ENCODE assay signal across 1 cellular context in genomic region chr7:6401536-6401935, GRCh38.
TF ChIP-seq lines count a peak whose summit lies in the region.

No MANE protein-coding gene starts in this region.

TF ChIP-seq in GM23338, 12 proteins besides CTCF, POLR2A, EP300 and RAD21 (continued from another document):
- no peak for TF ChIP-seq ZNF462 (CRISPR knock-in tag; IDR thresholded peaks at IDR 0.05)
- TF ChIP-seq ZNF331 (CRISPR knock-in tag; IDR thresholded peaks at IDR 0.05; ENCODE audit: low read depth) = no peak
- TF ChIP-seq CREB1 (CRISPR knock-in tag; IDR thresholded peaks at IDR 0.05; ENCODE audit: low read depth) = no peak
- TF ChIP-seq POLR2AphosphoS5 (IDR thresholded peaks at IDR 0.05; ENCODE audit: low read depth) = no peak
- no peak for TF ChIP-seq STAT1 (IDR thresholded peaks at IDR 0.05; ENCODE audit: unreplicated experiment)
- no peak for TF ChIP-seq NANOG (IDR thresholded peaks at IDR 0.05; ENCODE audit: borderline replicate concordance)
- no peak for TF ChIP-seq EZH2 (IDR thresholded peaks at IDR 0.05; ENCODE audit: low read depth, unreplicated experiment)
- no peak for TF ChIP-seq ETS1 (IDR thresholded peaks at IDR 0.05)
TF ChIP-seq in GM23338: peak in this region for 0.
